Comparison of ENCODE assay signal across 26 cellular contexts in genomic region chr3:174062923-174063322, GRCh38.
A peak's percentile ranks its signal among the peaks of the same experiment; 100 is the strongest.
DNase-seq lines count a peak whose midpoint lies in the region; ATAC-seq lines count a peak whose summit lies in the region.
"Had no signal": no experiment of that assay in that cellular context is flagged by ENCODE, and none has a peak within 500 bp of the region (broad histone marks: within the 10 kb centered on the region; RNA-seq: fewer than 3 reads in every experiment).

No MANE protein-coding gene starts in this region.

- no peaks in the 10 kb centered on the region for H3K9me2 ChIP-seq in GM23248 (ENCODE audit: insufficient read depth)

- no peaks in the 10 kb centered on the region for H3K9me3 ChIP-seq in GM23248 (ENCODE audit: low read depth)
- H3K9me3 ChIP-seq in adipocyte (ENCODE audit: control insufficient read depth, low read length): peaks cover 20% of the 10 kb centered on the region
- H3K9me3 ChIP-seq: BLaER1 treated with 17β-estradiol and CSF1 and Interleukin-3, amounts not matched to agents 10 nM and 100 nM had no signal

- no peaks in the 10 kb centered on the region for H4K20me1 ChIP-seq in GM23248 (ENCODE audit: insufficient read depth)
- H4K20me1 ChIP-seq: BLaER1 treated with 17β-estradiol and CSF1 and Interleukin-3, amounts not matched to agents 10 nM and 100 nM had no signal

- no peak for ATAC-seq in GM21786 (IDR thresholded peaks at IDR 0.05; ENCODE audit: unreplicated experiment)
- ATAC-seq: PC-3, SK-N-SH treated with all-trans-retinoic acid at 6 μM for 48 hours had no signal

- no peak overlapping the region for H3K27ac ChIP-seq in GM23248
- H3K27ac ChIP-seq: BLaER1 treated with 17β-estradiol and CSF1 and Interleukin-3, amounts not matched to agents 10 nM and 100 nM; KMS-11 had no signal

- no peaks in the 10 kb centered on the region for H3K79me2 ChIP-seq in GM23248 (ENCODE audit: insufficient read depth)

- H3K4me2 ChIP-seq in GM23248 (ENCODE audit: unreplicated experiment): no peak overlapping the region
- H3K4me2 ChIP-seq: BLaER1 treated with 17β-estradiol and CSF1 and Interleukin-3, amounts not matched to agents 10 nM and 100 nM; KMS-11 had no signal

- no peak overlapping the region for H2AFZ ChIP-seq in GM23248

- WGBS in GM23248 (ENCODE audit: low coverage in 1 of 2, low lambda C conversion rate in 2 of 2, missing lambda C conversion rate in 2 of 2), 2 experiments: 35 to 45% methylated on average over 1 of the region's 1 CpG

- H3K36me3 ChIP-seq in GM23248 (ENCODE audit: low read depth) (no peaks in the 10 kb centered on the region), adipocyte (ENCODE audit: control insufficient read depth, insufficient read depth, low read length, severe bottlenecking) (no peaks in the 10 kb centered on the region)
- H3K36me3 ChIP-seq: BLaER1 treated with 17β-estradiol and CSF1 and Interleukin-3, amounts not matched to agents 10 nM and 100 nM had no signal

- no peak overlapping the region for H3K4me3 ChIP-seq in GM23248
- no peak overlapping the region for H3K4me3 ChIP-seq in adipocyte (ENCODE audit: low read length)
- H3K4me3 ChIP-seq: BLaER1 treated with 17β-estradiol and CSF1 and Interleukin-3, amounts not matched to agents 10 nM and 100 nM had no signal

- DNase-seq in NCI-H1105 treated with DMSO at 0.1 percent for 48 hours (lab: John Stamatoyannopoulos, UW): peak; percentile 21
- DNase-seq in NCI-H1105 (lab: John Stamatoyannopoulos, UW): no peak
- DNase-seq in A172 (ENCODE audit: low spot score): peak; percentile 9
- peak; percentile 14 for DNase-seq in GM23248
- peak; percentile 6 for DNase-seq in adipocyte (ENCODE audit: low read depth)
- DNase-seq in SKM-1 treated with dmso at 0.1 percent for 144 hours (lab: John Stamatoyannopoulos, UW; ENCODE audit: unreplicated experiment): no peak
- DNase-seq in NCI-H446 (lab: John Stamatoyannopoulos, UW): no peak
- DNase-seq: 8988T; AML-193; CD4-positive, alpha-beta T cell; DMS79; H7; NCI-H1092; NCI-H1436 treated with DMSO at 0.1 percent for 48 hours; NCI-H2029 treated with DMSO at 0.1 percent for 48 hours; NCI-H2171; NCI-H226; NCI-H524; NCI-H748 treated with DMSO at 0.1 percent for 48 hours; NK-92 treated with Interleukin-12 subunit alpha and Interleukin-12 subunit beta, amount 100 ng/mL, for 24 hours; PC-3; T-helper 2 cell had no signal

- in situ Hi-C loops in GM23248 (cut with MboI): no loop called here

- H3F3A ChIP-seq in GM23248 (ENCODE audit: insufficient read depth): no peaks in the 10 kb centered on the region

- no peaks in the 10 kb centered on the region for H3K4me1 ChIP-seq in GM23248 (ENCODE audit: insufficient read depth)
- no peaks in the 10 kb centered on the region for H3K4me1 ChIP-seq in adipocyte (ENCODE audit: control insufficient read depth, insufficient read depth, low read length)

- H3K27me3 ChIP-seq in GM23248 (replicated peaks; ENCODE audit: insufficient read depth): no peaks in the 10 kb centered on the region
- no peaks in the 10 kb centered on the region for H3K27me3 ChIP-seq in adipocyte (replicated peaks; ENCODE audit: control insufficient read depth, insufficient read depth, low read length)
- H3K27me3 ChIP-seq: BLaER1 treated with 17β-estradiol and CSF1 and Interleukin-3, amounts not matched to agents 10 nM and 100 nM had no signal

- H3K9ac ChIP-seq in GM23248 (no peak overlapping the region), adipocyte (ENCODE audit: low read length) (no peak overlapping the region)
- H3K9ac ChIP-seq: BLaER1 treated with 17β-estradiol and CSF1 and Interleukin-3, amounts not matched to agents 10 nM and 100 nM; KMS-11 had no signal

Comparison
In these comparisons a context has a peak if more than half of its experiments do, and no peak if none do; other contexts are left out.
1. DNase-seq: peak in NCI-H1105 treated with DMSO at 0.1 percent for 48 hours (single experiment), A172 (single experiment), GM23248 (single experiment) and adipocyte (single experiment); none in NCI-H1105 (single experiment), SKM-1 treated with dmso at 0.1 percent for 144 hours (single experiment) and NCI-H446 (0 of 2).